7 cellular contexts compared by ENCODE assay signal in genomic region chr13:98575009-98575866, GRCh38. TPM values are rescaled to one million over a fixed set of nuclear protein-coding genes. Genes with fewer than 3 reads are reported as not detected.
DNase-seq lines count a peak whose midpoint lies in the region; ATAC-seq and TF ChIP-seq lines count a peak whose summit lies in the region.

No MANE protein-coding gene starts in this region.

- H2BK120ac ChIP-seq in H9 (ENCODE audit: low read depth, low read length, poor library complexity, severe bottlenecking) = no peak overlapping the region

- no peak overlapping the region for H2BK15ac ChIP-seq in H9 (ENCODE audit: low read depth, low read length)

- H2AFZ ChIP-seq in H9 (ENCODE audit: low read length) = no peak overlapping the region

- H3K79me2 ChIP-seq in H9 (ENCODE audit: insufficient read depth, low read length) = peaks cover 42% of the 10 kb centered on the region; the same call in 1 of the 2 replicates

- H3K9me3 Mint-ChIP-seq in H9 (no peaks in the 10 kb centered on the region), T-cell (no peaks in the 10 kb centered on the region)

- H3K36me3 Mint-ChIP-seq in H9 (ENCODE audit: insufficient read depth in 1 of 3, low read depth in 3 of 3) (peaks cover 0 to 3% (median 2%) of the 10 kb centered on the region in 3 experiments; a peak in 3 of 7 replicates), T-cell (no peaks in the 10 kb centered on the region)

- no peaks in the 10 kb centered on the region for H3K27me3 ChIP-seq in H9 (ENCODE audit: insufficient read depth, low read length)
- H3K27me3 ChIP-seq in skeletal muscle tissue (ENCODE audit: control insufficient read depth in 3 of 3, insufficient read depth in 3 of 3, low read length in 3 of 3) = no peaks in the 10 kb centered on the region

- no peak overlapping the region for H3K27ac ChIP-seq in H9 (ENCODE audit: insufficient read length, low read depth, low read length)
- peak overlapping the region; percentile 82 for H3K27ac ChIP-seq in skeletal muscle tissue (ENCODE audit: low read depth, low read length)

- H3K14ac ChIP-seq in H9 (ENCODE audit: insufficient read depth, low read length) = 0 out of 2 replicates have a peak overlapping the region, but pooled peaks have one; percentile 6

- peaks cover 12% of the 10 kb centered on the region for H3K23me2 ChIP-seq in H9 (ENCODE audit: insufficient read length, low read depth, low read length, poor library complexity, severe bottlenecking)

- no peak overlapping the region for H3T11ph ChIP-seq in H9 (ENCODE audit: low read length)

- H3K18ac ChIP-seq in H9 (ENCODE audit: insufficient read length, low read depth, low read length) = no peak overlapping the region

- ATAC-seq in T-cell (replicated peaks in 1 of 4) (no peak), HG03196 (IDR thresholded peaks at IDR 0.05; ENCODE audit: unreplicated experiment) (no peak), GM21423 (IDR thresholded peaks at IDR 0.05; ENCODE audit: unreplicated experiment) (no peak)

- TF ChIP-seq CTCF in H9 (conservative IDR thresholded peaks at IDR 0.05) (no peak), fibroblast of villous mesenchyme (IDR thresholded peaks at IDR 0.05; ENCODE audit: insufficient read depth, low read depth, low read length) (no peak)

- no peaks in the 10 kb centered on the region for H3K9me3 ChIP-seq in H9 (ENCODE audit: control insufficient read depth, low read depth, low read length)
- H3K9me3 ChIP-seq in skeletal muscle tissue (ENCODE audit: control insufficient read depth in 3 of 3, low read length in 3 of 3) = no peaks in the 10 kb centered on the region

- H3K36me3 ChIP-seq in skeletal muscle tissue (ENCODE audit: control insufficient read depth in 3 of 3, insufficient read depth in 3 of 3, low read length in 3 of 3) = no peaks in the 10 kb centered on the region

- H4K91ac ChIP-seq in H9 (ENCODE audit: insufficient read length, low read depth, low read length) = no peak overlapping the region

- DNase-seq in H9 = no peak
- DNase-seq in T-cell = no peak
- DNase-seq in fibroblast of villous mesenchyme (ENCODE audit: low read depth) = peak; percentile 49
- no peak for DNase-seq in cerebellum (ENCODE audit: low spot score)

- POLR2A ChIA-PET in T-cell (lab: Charles Lee) = interaction anchor here (0.6 kb wide), 4 partner anchors 61 to 1108 kb away, joined by 4 to 7 read pairs (median 6); no protein-coding TSS in a partner anchor

- H3K4me3 ChIP-seq in fibroblast of villous mesenchyme (ENCODE audit: low read depth, low read length) (peak overlapping the region; percentile 76), skeletal muscle tissue (ENCODE audit: low read length in 3 of 3) (peak overlapping the region; percentile 76 to 87 (median 76))

- no peaks in the 10 kb centered on the region for H3K79me1 ChIP-seq in H9 (ENCODE audit: insufficient read depth, low read depth, low read length, poor library complexity, severe bottlenecking)

- H3K23ac ChIP-seq in H9 (ENCODE audit: insufficient read length, low read depth, low read length) = no peak overlapping the region

- H3K27me3 Mint-ChIP-seq in H9 (ENCODE audit: low read depth) (no peaks in the 10 kb centered on the region; the same call in 1 of the 2 replicates), T-cell (no peaks in the 10 kb centered on the region)

- H4K20me1 ChIP-seq in H9 (ENCODE audit: control insufficient read depth, insufficient read depth, insufficient read length) = no peaks in the 10 kb centered on the region

- H3K4me3 Mint-ChIP-seq in H9 = peak overlapping the region; percentile 87 to 94
- H3K4me3 Mint-ChIP-seq in T-cell = peak overlapping the region; percentile 89 to 93 (median 90)

- H2AK5ac ChIP-seq in H9 (ENCODE audit: insufficient read length, low read length) = no peak overlapping the region

- no peak overlapping the region for H2BK12ac ChIP-seq in H9 (ENCODE audit: insufficient read length, low read depth, low read length)

- peaks cover 63 to 68% of the 10 kb centered on the region in 2 experiments for H3K4me1 Mint-ChIP-seq in H9
- peaks cover 53 to 59% (median 55%) of the 10 kb centered on the region in 3 donors for H3K4me1 Mint-ChIP-seq in T-cell

- WGBS in H9 (ENCODE audit: extremely low coverage, insufficient read length, low lambda C conversion rate) = no CpG with 5 or more reads among the region's 10 CpGs

- no peak overlapping the region for H4K5ac ChIP-seq in H9 (ENCODE audit: insufficient read length, low read depth, low read length)

- H3K56ac ChIP-seq in H9 (ENCODE audit: insufficient read length, low read depth, low read length) = no peak overlapping the region

- H3K4me2 ChIP-seq in H9 (ENCODE audit: insufficient read depth, insufficient read length, low read length) = peak overlapping the region; percentile 98

- no peak overlapping the region for H2BK5ac ChIP-seq in H9 (ENCODE audit: insufficient read length, low read length)

- no peak overlapping the region for H4K8ac ChIP-seq in H9 (replicated peaks; ENCODE audit: insufficient read length, low read depth, low read length)

- H3K4me1 ChIP-seq in H9 (ENCODE audit: insufficient read depth, low read length) = peaks cover 12% of the 10 kb centered on the region; the same call in 1 of the 2 replicates
- H3K4me1 ChIP-seq in skeletal muscle tissue (ENCODE audit: control insufficient read depth in 3 of 3, insufficient read depth in 3 of 3, low read length in 3 of 3) = peaks cover 38 to 50% (median 43%) of the 10 kb centered on the region in 3 donors

- CTCF ChIA-PET in T-cell (lab: Charles Lee) = interaction anchor here in 1 of 2 donors (1.2 kb wide), 1 partner anchor 16 kb away, joined by 3 read pairs; no protein-coding TSS in a partner anchor

- H3K9ac ChIP-seq in H9 (ENCODE audit: extremely low read depth, insufficient read length, low read length) (peak overlapping the region; percentile 84), skeletal muscle tissue (ENCODE audit: low read depth in 1 of 3, low read length in 3 of 3) (peak overlapping the region; percentile 85 to 89 (median 87))

- H3K27ac Mint-ChIP-seq in H9 (peak overlapping the region in 2 of 3 experiments; percentile 87 to 92; a peak in 5 of 7 replicates), T-cell (peak overlapping the region; percentile 94 to 96)

- H2BK20ac ChIP-seq in H9 (ENCODE audit: low read depth, low read length, poor library complexity, severe bottlenecking) = no peak overlapping the region

- no peak overlapping the region for H3K4ac ChIP-seq in H9 (ENCODE audit: low read depth, low read length)

RNA-seq across cellular contexts. Expression of gene STK24, which starts 1.7 kb away (rescaled TPM):
- total RNA-seq in H9 (2021) = 131 and 134 TPM in 2 replicates
- 100 to 1,000 TPM in 4 of 5 donors, 10 to 100 TPM in 1; 92.1 to 143 (median 113) TPM for total RNA-seq in T-cell
- total RNA-seq in fibroblast of villous mesenchyme = 55.7 and 56.6 TPM in 2 replicates
- 19.8 TPM for total RNA-seq in skeletal muscle tissue
- 32.2 TPM for total RNA-seq in cerebellum
